1 cellular context compared by ENCODE assay signal in the genomic region with DNA sequence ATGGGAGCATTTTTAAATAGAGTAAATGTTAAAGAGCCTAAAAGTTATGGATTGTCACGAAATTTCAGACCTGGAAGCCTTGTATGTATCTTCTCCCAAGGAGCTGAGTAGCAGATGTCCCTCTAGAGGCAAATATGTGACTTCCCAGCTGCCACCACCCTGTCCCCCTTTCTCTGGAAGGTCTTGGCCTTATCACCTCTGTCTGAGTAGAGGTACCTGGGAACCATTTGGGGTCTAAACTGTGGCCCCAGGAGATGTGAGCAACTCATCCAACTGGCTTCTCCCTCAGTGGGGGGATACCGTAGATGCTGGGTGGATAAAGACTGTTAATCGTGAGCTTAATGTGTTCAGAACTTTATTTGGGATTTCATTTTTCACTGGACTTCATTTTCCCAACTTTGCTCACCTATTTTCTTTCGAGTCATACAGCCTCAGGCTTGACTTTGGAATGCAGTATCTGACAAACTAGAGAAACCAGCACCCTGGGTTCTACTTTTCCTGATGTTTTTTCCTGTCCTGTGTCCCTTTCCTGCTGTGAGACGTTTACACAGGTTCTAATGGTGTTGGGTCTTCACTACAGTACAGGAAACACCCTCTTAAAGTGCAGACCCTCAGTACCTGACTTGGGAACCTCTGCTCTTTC.
TF ChIP-seq lines count a peak whose summit lies in the region.

No MANE protein-coding gene starts in this region.

TF ChIP-seq in H1, 55 proteins besides CTCF, POLR2A, EP300 and RAD21:
- TF ChIP-seq POLR2AphosphoS5 (IDR thresholded peaks at IDR 0.05; ENCODE audit: low read depth, low read length) (peak; percentile 79), TEAD4 (IDR thresholded peaks at IDR 0.05; ENCODE audit: low read depth, low read length) (peak; percentile 93), SIX5 (IDR thresholded peaks at IDR 0.05; ENCODE audit: low read depth, low read length) (no peak), EGR1 (IDR thresholded peaks at IDR 0.05; ENCODE audit: borderline replicate concordance, low read depth, low read length) (no peak), KDM1A (IDR thresholded peaks at IDR 0.05; ENCODE audit: borderline replicate concordance, low read length) (no peak), CBX8 (IDR thresholded peaks at IDR 0.05; ENCODE audit: borderline replicate concordance, low read depth, low read length) (no peak), FOSL1 (IDR thresholded peaks at IDR 0.05; ENCODE audit: insufficient read depth, low read depth, low read length) (no peak), SAP30 (IDR thresholded peaks at IDR 0.05; ENCODE audit: insufficient read depth, insufficient replicate concordance, low read length) (no peak), HDAC6 (IDR thresholded peaks at IDR 0.05; ENCODE audit: low read depth, low read length) (no peak), BACH1 (IDR thresholded peaks at IDR 0.05; ENCODE audit: low read length) (no peak), POU5F1 (IDR thresholded peaks at IDR 0.05; ENCODE audit: low read depth, low read length) (no peak), PHF8 (conservative IDR thresholded peaks at IDR 0.05; ENCODE audit: low read depth, low read length) (no peak), TAF1 (IDR thresholded peaks at IDR 0.05; ENCODE audit: low read depth, low read length) (no peak), CHD1 (IDR thresholded peaks at IDR 0.05; ENCODE audit: low read depth, low read length) (no peak), KDM5A (IDR thresholded peaks at IDR 0.05; ENCODE audit: low read length) (no peak), HDAC2 (IDR thresholded peaks at IDR 0.05; ENCODE audit: borderline replicate concordance in 1 of 2, low read depth in 2 of 2, low read length in 2 of 2) (no peak)
- TF ChIP-seq, protein P1, sequence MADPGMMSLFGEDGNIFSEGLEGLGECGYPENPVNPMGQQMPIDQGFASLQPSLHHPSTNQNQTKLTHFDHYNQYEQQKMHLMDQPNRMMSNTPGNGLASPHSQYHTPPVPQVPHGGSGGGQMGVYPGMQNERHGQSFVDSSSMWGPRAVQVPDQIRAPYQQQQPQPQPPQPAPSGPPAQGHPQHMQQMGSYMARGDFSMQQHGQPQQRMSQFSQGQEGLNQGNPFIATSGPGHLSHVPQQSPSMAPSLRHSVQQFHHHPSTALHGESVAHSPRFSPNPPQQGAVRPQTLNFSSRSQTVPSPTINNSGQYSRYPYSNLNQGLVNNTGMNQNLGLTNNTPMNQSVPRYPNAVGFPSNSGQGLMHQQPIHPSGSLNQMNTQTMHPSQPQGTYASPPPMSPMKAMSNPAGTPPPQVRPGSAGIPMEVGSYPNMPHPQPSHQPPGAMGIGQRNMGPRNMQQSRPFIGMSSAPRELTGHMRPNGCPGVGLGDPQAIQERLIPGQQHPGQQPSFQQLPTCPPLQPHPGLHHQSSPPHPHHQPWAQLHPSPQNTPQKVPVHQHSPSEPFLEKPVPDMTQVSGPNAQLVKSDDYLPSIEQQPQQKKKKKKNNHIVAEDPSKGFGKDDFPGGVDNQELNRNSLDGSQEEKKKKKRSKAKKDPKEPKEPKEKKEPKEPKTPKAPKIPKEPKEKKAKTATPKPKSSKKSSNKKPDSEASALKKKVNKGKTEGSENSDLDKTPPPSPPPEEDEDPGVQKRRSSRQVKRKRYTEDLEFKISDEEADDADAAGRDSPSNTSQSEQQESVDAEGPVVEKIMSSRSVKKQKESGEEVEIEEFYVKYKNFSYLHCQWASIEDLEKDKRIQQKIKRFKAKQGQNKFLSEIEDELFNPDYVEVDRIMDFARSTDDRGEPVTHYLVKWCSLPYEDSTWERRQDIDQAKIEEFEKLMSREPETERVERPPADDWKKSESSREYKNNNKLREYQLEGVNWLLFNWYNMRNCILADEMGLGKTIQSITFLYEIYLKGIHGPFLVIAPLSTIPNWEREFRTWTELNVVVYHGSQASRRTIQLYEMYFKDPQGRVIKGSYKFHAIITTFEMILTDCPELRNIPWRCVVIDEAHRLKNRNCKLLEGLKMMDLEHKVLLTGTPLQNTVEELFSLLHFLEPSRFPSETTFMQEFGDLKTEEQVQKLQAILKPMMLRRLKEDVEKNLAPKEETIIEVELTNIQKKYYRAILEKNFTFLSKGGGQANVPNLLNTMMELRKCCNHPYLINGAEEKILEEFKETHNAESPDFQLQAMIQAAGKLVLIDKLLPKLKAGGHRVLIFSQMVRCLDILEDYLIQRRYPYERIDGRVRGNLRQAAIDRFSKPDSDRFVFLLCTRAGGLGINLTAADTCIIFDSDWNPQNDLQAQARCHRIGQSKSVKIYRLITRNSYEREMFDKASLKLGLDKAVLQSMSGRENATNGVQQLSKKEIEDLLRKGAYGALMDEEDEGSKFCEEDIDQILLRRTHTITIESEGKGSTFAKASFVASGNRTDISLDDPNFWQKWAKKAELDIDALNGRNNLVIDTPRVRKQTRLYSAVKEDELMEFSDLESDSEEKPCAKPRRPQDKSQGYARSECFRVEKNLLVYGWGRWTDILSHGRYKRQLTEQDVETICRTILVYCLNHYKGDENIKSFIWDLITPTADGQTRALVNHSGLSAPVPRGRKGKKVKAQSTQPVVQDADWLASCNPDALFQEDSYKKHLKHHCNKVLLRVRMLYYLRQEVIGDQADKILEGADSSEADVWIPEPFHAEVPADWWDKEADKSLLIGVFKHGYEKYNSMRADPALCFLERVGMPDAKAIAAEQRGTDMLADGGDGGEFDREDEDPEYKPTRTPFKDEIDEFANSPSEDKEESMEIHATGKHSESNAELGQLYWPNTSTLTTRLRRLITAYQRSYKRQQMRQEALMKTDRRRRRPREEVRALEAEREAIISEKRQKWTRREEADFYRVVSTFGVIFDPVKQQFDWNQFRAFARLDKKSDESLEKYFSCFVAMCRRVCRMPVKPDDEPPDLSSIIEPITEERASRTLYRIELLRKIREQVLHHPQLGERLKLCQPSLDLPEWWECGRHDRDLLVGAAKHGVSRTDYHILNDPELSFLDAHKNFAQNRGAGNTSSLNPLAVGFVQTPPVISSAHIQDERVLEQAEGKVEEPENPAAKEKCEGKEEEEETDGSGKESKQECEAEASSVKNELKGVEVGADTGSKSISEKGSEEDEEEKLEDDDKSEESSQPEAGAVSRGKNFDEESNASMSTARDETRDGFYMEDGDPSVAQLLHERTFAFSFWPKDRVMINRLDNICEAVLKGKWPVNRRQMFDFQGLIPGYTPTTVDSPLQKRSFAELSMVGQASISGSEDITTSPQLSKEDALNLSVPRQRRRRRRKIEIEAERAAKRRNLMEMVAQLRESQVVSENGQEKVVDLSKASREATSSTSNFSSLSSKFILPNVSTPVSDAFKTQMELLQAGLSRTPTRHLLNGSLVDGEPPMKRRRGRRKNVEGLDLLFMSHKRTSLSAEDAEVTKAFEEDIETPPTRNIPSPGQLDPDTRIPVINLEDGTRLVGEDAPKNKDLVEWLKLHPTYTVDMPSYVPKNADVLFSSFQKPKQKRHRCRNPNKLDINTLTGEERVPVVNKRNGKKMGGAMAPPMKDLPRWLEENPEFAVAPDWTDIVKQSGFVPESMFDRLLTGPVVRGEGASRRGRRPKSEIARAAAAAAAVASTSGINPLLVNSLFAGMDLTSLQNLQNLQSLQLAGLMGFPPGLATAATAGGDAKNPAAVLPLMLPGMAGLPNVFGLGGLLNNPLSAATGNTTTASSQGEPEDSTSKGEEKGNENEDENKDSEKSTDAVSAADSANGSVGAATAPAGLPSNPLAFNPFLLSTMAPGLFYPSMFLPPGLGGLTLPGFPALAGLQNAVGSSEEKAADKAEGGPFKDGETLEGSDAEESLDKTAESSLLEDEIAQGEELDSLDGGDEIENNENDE (IDR thresholded peaks at IDR 0.05; ENCODE audit: insufficient replicate concordance, low read length) = no peak
- TF ChIP-seq, protein P2, sequence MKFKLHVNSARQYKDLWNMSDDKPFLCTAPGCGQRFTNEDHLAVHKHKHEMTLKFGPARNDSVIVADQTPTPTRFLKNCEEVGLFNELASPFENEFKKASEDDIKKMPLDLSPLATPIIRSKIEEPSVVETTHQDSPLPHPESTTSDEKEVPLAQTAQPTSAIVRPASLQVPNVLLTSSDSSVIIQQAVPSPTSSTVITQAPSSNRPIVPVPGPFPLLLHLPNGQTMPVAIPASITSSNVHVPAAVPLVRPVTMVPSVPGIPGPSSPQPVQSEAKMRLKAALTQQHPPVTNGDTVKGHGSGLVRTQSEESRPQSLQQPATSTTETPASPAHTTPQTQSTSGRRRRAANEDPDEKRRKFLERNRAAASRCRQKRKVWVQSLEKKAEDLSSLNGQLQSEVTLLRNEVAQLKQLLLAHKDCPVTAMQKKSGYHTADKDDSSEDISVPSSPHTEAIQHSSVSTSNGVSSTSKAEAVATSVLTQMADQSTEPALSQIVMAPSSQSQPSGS (IDR thresholded peaks at IDR 0.05; ENCODE audit: low read length) = no peak; the same call in 1 of the 2 replicates
TF ChIP-seq in H1: peak in this region for 2.
